ENCODE assay signal across 1 cellular context in the genomic region with DNA sequence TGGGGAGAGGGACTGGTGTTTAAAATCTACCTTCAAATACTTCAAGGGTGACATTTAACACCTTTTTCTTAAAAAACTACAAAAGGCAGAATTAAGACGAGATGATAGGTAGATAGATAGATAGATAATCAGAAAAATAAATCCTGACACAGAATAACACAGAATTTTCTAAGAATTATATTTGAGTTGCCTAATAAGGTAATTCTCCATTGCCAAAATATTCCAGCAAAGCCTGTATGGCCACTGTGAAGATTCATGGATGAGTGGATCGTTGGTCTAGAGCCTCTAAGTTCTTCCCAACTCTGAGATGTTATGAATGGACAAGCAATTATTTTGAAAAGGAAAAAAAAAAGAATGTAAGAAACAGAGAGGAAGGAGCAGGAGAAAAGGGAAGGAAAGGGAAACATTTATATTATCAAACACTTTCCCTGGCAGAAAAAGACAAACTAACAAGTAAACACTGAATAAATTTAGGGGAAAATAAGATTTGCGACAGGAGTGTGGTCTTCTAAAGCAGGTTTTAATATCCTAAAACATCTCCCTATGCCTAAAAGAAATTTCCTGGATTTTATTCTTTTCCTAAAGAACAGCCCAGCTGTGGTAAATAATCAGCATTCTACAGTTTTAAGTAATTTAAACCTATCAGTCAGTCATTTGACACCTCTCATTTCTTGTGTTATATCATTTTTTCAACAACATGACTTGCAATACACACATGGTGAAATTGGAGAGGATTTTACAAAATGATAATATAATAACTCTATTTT.
TF ChIP-seq lines count a peak whose summit lies in the region.

No MANE protein-coding gene starts in this region.

TF ChIP-seq in IMR-90, 13 proteins besides CTCF, POLR2A, EP300 and RAD21:
- TF ChIP-seq NFE2L2 (IDR thresholded peaks at IDR 0.05; ENCODE audit: low read depth, low read length) = no peak
- no peak for TF ChIP-seq CEBPB (IDR thresholded peaks at IDR 0.05; ENCODE audit: low read depth, low read length)
- TF ChIP-seq BHLHE40 (IDR thresholded peaks at IDR 0.05; ENCODE audit: low read depth, low read length) = no peak
- no peak for TF ChIP-seq SMC3 (IDR thresholded peaks at IDR 0.05; ENCODE audit: low read depth, low read length)
- TF ChIP-seq, protein P1, sequence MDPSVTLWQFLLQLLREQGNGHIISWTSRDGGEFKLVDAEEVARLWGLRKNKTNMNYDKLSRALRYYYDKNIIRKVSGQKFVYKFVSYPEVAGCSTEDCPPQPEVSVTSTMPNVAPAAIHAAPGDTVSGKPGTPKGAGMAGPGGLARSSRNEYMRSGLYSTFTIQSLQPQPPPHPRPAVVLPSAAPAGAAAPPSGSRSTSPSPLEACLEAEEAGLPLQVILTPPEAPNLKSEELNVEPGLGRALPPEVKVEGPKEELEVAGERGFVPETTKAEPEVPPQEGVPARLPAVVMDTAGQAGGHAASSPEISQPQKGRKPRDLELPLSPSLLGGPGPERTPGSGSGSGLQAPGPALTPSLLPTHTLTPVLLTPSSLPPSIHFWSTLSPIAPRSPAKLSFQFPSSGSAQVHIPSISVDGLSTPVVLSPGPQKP (IDR thresholded peaks at IDR 0.05; ENCODE audit: borderline replicate concordance, low read depth, low read length) = no peak
- TF ChIP-seq RFX5 (IDR thresholded peaks at IDR 0.05; ENCODE audit: low read depth, low read length) = no peak
- TF ChIP-seq FOS (IDR thresholded peaks at IDR 0.05; ENCODE audit: low read depth, low read length) = no peak
- TF ChIP-seq, protein P2, sequence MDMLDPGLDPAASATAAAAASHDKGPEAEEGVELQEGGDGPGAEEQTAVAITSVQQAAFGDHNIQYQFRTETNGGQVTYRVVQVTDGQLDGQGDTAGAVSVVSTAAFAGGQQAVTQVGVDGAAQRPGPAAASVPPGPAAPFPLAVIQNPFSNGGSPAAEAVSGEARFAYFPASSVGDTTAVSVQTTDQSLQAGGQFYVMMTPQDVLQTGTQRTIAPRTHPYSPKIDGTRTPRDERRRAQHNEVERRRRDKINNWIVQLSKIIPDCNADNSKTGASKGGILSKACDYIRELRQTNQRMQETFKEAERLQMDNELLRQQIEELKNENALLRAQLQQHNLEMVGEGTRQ (IDR thresholded peaks at IDR 0.05; ENCODE audit: low read depth, low read length) = no peak
- no peak for TF ChIP-seq MAFK (IDR thresholded peaks at IDR 0.05; ENCODE audit: low read depth, low read length)
- no peak for TF ChIP-seq MXI1 (IDR thresholded peaks at IDR 0.05; ENCODE audit: borderline replicate concordance, low read depth, low read length)
- no peak for TF ChIP-seq RCOR1 (IDR thresholded peaks at IDR 0.05; ENCODE audit: insufficient replicate concordance, low read length)
- no peak for TF ChIP-seq MAZ (IDR thresholded peaks at IDR 0.05; ENCODE audit: borderline replicate concordance, low read depth, low read length)
- TF ChIP-seq CHD1 (IDR thresholded peaks at IDR 0.05; ENCODE audit: low read depth, low read length) = no peak
